In the genomic region with DNA sequence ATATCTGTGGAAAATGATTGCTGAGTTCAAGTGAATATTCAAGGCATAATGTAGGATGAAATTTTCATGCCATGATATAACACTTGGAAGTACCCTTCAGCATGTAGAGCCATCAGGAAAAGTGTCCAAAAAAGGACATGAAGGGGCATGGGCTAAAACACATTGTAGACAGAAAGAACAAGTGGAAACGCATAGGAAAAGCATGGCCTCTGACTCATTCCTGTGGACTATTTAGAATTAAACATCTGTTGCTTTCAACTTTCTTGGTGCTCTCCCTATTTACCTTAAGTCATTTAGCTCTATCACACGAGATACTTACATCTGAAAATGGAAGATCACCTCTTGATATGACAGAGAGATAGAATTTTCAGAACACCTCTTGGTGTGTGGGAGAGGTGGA, we compare ENCODE assay signal across 26 cellular contexts.
"Had no signal": no experiment of that assay in that cellular context is flagged by ENCODE, and none has a peak within 500 bp of the region (broad histone marks: within the 10 kb centered on the region; RNA-seq: fewer than 3 reads in every experiment).

No MANE protein-coding gene starts in this region.

- DNase-seq: activated CD4-positive, alpha-beta T cell treated with anti-CD3 and anti-CD28 coated beads for 1 hour; activated CD8-positive, alpha-beta memory T cell treated with anti-CD3 and anti-CD28 coated beads for 24 hours; activated CD8-positive, alpha-beta memory T cell treated with anti-CD3 and anti-CD28 coated beads, Interleukin-2, amount 50 U/mL, for 48 hours; activated effector memory CD4-positive, alpha-beta T cell treated with anti-CD3 and anti-CD28 coated beads, Interleukin-2, amount 50 U/mL, for 16 hours; activated naive CD4-positive, alpha-beta T cell treated with anti-CD3 and anti-CD28 coated beads, Interleukin-2, amount 50 U/mL, for 16 hours; activated T-cell treated with anti-CD3 and anti-CD28 coated beads, Interleukin-2, amount 50 U/mL, for 48 hours; effector memory CD8-positive, alpha-beta T cell; gastrocnemius medialis; heart left ventricle; kidney; naive thymus-derived CD4-positive, alpha-beta T cell; ovary; psoas muscle; right cardiac atrium; stimulated activated CD4-positive, alpha-beta T cell treated with anti-CD3 and anti-CD28 coated beads, Interleukin-4, amount 100 ng/mL, for 1 hour; T-helper 2 cell; testis had no signal

- H3K27ac Mint-ChIP-seq: dendritic cell treated with granulocyte-macrophage colony-stimulating factor and Interleukin-4, amounts not matched to agents 40 ng/mL and 50 ng/mL, for 4 days; effector memory CD8-positive, alpha-beta T cell; memory B cell; naive thymus-derived CD4-positive, alpha-beta T cell; neural progenitor cell; type B pancreatic cell had no signal

- H3K36me3 ChIP-seq: ascending aorta, gastrocnemius medialis, heart left ventricle, neural progenitor cell, ovary had no signal

- H2AFZ ChIP-seq: neural progenitor cell had no signal

- H3K4me1 Mint-ChIP-seq: memory B cell; naive thymus-derived CD4-positive, alpha-beta T cell had no signal

- H3K36me3 Mint-ChIP-seq: memory B cell; naive thymus-derived CD4-positive, alpha-beta T cell; neural progenitor cell; type B pancreatic cell had no signal

- H3K4me3 ChIP-seq: ascending aorta, gastrocnemius medialis, heart left ventricle, neural progenitor cell, ovary, psoas muscle, skin epidermis, testis had no signal

- H3K9me3 ChIP-seq: ascending aorta, gastrocnemius medialis, heart left ventricle, ovary, psoas muscle, testis had no signal

- ATAC-seq: effector memory CD8-positive, alpha-beta T cell; gastrocnemius medialis; heart left ventricle; left lobe of liver; naive thymus-derived CD4-positive, alpha-beta T cell; psoas muscle; right cardiac atrium had no signal

- H3K9ac ChIP-seq: neural progenitor cell had no signal

- H3K9me3 Mint-ChIP-seq: dendritic cell treated with granulocyte-macrophage colony-stimulating factor and Interleukin-4, amounts not matched to agents 40 ng/mL and 50 ng/mL, for 4 days; memory B cell; neural progenitor cell had no signal

- H3K27me3 ChIP-seq: ascending aorta, gastrocnemius medialis, heart left ventricle, neural progenitor cell, ovary, testis had no signal

- H3K27ac ChIP-seq: ascending aorta, epithelial cell of prostate, gastrocnemius medialis, heart left ventricle, neural progenitor cell, ovary, psoas muscle, skin epidermis, testis, VCaP had no signal

- H3K4me2 ChIP-seq: neural progenitor cell had no signal

- H3K27me3 Mint-ChIP-seq: dendritic cell treated with granulocyte-macrophage colony-stimulating factor and Interleukin-4, amounts not matched to agents 40 ng/mL and 50 ng/mL, for 4 days; effector memory CD8-positive, alpha-beta T cell; memory B cell; naive thymus-derived CD4-positive, alpha-beta T cell; type B pancreatic cell had no signal

- H3K4me3 Mint-ChIP-seq: dendritic cell treated with granulocyte-macrophage colony-stimulating factor and Interleukin-4, amounts not matched to agents 40 ng/mL and 50 ng/mL, for 4 days; effector memory CD8-positive, alpha-beta T cell; memory B cell; naive thymus-derived CD4-positive, alpha-beta T cell; neural progenitor cell; type B pancreatic cell had no signal
